Comparison of ENCODE assay signal across 14 cellular contexts in the genomic region with DNA sequence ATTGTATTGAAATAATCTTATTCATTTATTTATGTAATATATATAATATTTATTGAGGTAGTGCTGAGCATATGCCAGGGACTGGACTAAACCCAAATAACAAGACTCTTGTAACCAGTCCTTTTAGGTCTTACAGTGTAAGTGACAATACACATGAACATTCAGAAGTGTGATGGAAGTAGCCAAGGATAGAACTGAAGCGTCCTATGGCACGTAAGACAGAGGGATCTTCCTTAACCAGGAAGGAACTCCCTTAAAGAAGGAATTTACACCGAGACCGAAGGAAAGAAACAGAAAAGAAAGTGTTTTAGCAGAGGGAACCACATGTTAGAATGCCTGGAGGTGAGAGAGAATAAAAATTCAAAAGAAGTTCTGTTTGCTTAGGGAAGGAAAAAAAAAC. TPM values are rescaled to one million over a fixed set of nuclear protein-coding genes. Genes with fewer than 3 reads are reported as not detected.
DNase-seq lines count a peak whose midpoint lies in the region; ATAC-seq, FAIRE-seq and TF ChIP-seq lines count a peak whose summit lies in the region.
"Had no signal": no experiment of that assay in that cellular context is flagged by ENCODE, and none has a peak within 500 bp of the region (broad histone marks: within the 10 kb centered on the region; RNA-seq: fewer than 3 reads in every experiment).

No MANE protein-coding gene starts in this region.

- CTCF ChIA-PET in A549 (lab: Yijun Ruan, JAX) (interaction anchor here (1.4 to 2.4 kb wide), 3 partner anchors 24 to 38 kb away, joined by 4 to 20 read pairs (median 8); a partner anchor contains a TSS), Panc1 (lab: Charles Lee) (no interaction called here)

- intact Hi-C loops in Panc1 (cut with micrococcal nuclease; ENCODE audit: unreplicated experiment): no loop called here

- H3K36me3 ChIP-seq in Panc1 (ENCODE audit: control insufficient read depth, insufficient read depth, low read length): no peaks in the 10 kb centered on the region
- H3K36me3 ChIP-seq: heart right ventricle had no signal

- H3K27ac Mint-ChIP-seq in mesothelial cell of epicardium: peak overlapping the region; percentile 16
- H3K27ac Mint-ChIP-seq: activated CD4-positive, alpha-beta memory T cell treated with anti-CD3 and anti-CD28 coated beads for 36 hours; activated naive CD4-positive, alpha-beta T cell treated with anti-CD3 and anti-CD28 coated beads, Interleukin-2, amount 50 U/mL, for 24 hours; dendritic cell treated with granulocyte-macrophage colony-stimulating factor and Interleukin-4, amounts not matched to agents 40 ng/mL and 50 ng/mL, for 4 days; T-helper 17 cell had no signal

- no peak for FAIRE-seq in A549 (lab: Jason Lieb, UNC)

- TF ChIP-seq CTCF in A549 (IDR thresholded peaks at IDR 0.05): no peak
- no peak for TF ChIP-seq CTCF in Panc1 (IDR thresholded peaks at IDR 0.05)
- TF ChIP-seq CTCF in epithelial cell of proximal tubule (conservative IDR thresholded peaks at IDR 0.05; ENCODE audit: low read depth, low read length): no peak
- TF ChIP-seq CTCF in mesothelial cell of epicardium (IDR thresholded peaks at IDR 0.05; ENCODE audit: unreplicated experiment): no peak

- no peak for TF ChIP-seq POLR2A in A549 (IDR thresholded peaks at IDR 0.05; ENCODE audit: low read length)

- H3K4me2 ChIP-seq in A549: peak overlapping the region; percentile 91

- no peaks in the 10 kb centered on the region for H3K27me3 Mint-ChIP-seq in mesothelial cell of epicardium (ENCODE audit: low read depth)
- H3K27me3 Mint-ChIP-seq: dendritic cell treated with granulocyte-macrophage colony-stimulating factor and Interleukin-4, amounts not matched to agents 40 ng/mL and 50 ng/mL, for 4 days had no signal

- no peaks in the 10 kb centered on the region for H3K27me3 ChIP-seq in Panc1 (ENCODE audit: control insufficient read depth, insufficient read depth, low read length)
- H3K27me3 ChIP-seq: heart right ventricle had no signal

- peaks cover 3% of the 10 kb centered on the region for H3K36me3 Mint-ChIP-seq in mesothelial cell of epicardium
- H3K36me3 Mint-ChIP-seq: activated CD4-positive, alpha-beta memory T cell treated with anti-CD3 and anti-CD28 coated beads for 36 hours; activated naive CD4-positive, alpha-beta T cell treated with anti-CD3 and anti-CD28 coated beads, Interleukin-2, amount 50 U/mL, for 24 hours had no signal

- H3K4me1 ChIP-seq in A549: peaks cover 34% of the 10 kb centered on the region
- H3K4me1 ChIP-seq in Panc1 (ENCODE audit: control insufficient read depth, insufficient read depth, low read length): peaks cover 18% of the 10 kb centered on the region

- ATAC-seq in A549 (peak; percentile 17 to 48; a peak in 5 of 6 replicates), Panc1 (peak; percentile 47; the same call in 1 of the 2 replicates), HG03571 (IDR thresholded peaks at IDR 0.05; ENCODE audit: unreplicated experiment) (no peak), GM19452 (IDR thresholded peaks at IDR 0.05; ENCODE audit: unreplicated experiment) (no peak)
- ATAC-seq: T-helper 17 cell had no signal

- peaks cover 14% of the 10 kb centered on the region for H3K4me1 Mint-ChIP-seq in mesothelial cell of epicardium
- H3K4me1 Mint-ChIP-seq: activated naive CD4-positive, alpha-beta T cell treated with anti-CD3 and anti-CD28 coated beads, Interleukin-2, amount 50 U/mL, for 24 hours had no signal

- POLR2A ChIA-PET in A549 (lab: Yijun Ruan, JAX) (interaction anchor here (1.4 to 2.1 kb wide), 2 partner anchors 24 to 41 kb away, joined by 9 to 27 read pairs; a partner anchor contains a TSS), Panc1 (lab: Charles Lee) (no interaction called here)

- TF ChIP-seq EP300 in A549 (IDR thresholded peaks at IDR 0.05): no peak

- H3K27ac ChIP-seq in A549 (peak overlapping the region; percentile 95 to 97), Panc1 (ENCODE audit: low read length) (peak overlapping the region; percentile 88)

- peaks cover 24% of the 10 kb centered on the region for H3K9me3 ChIP-seq in A549
- no peaks in the 10 kb centered on the region for H3K9me3 ChIP-seq in Panc1 (ENCODE audit: control insufficient read depth, insufficient read depth, low read depth, low read length)

- 0% methylated on average over 4 of the region's 4 CpGs for WGBS in A549 (ENCODE audit: missing lambda C conversion rate)

- no peak for TF ChIP-seq RAD21 in A549 (conservative IDR thresholded peaks at IDR 0.05 in 1 of 2, IDR thresholded peaks at IDR 0.05 in 1 of 2)

- no TSS peak for BruUV-seq in Panc1 (replicated peaks; lab: Mats Ljungman, UMichigan)

- H3K4me3 ChIP-seq in A549 (peak overlapping the region; percentile 27; the same call in 1 of the 3 replicates), Panc1 (ENCODE audit: low read depth in 2 of 2, low read length in 2 of 2) (peak overlapping the region in 1 of 2 experiments; percentile 42; a peak in 2 of 4 replicates), epithelial cell of proximal tubule (ENCODE audit: low read depth, low read length) (peak overlapping the region; percentile 38)
- H3K4me3 ChIP-seq: heart right ventricle had no signal

- peak in 1 of 2 experiments; percentile 66 for DNase-seq in A549 (ENCODE audit: low read depth in 1 of 2, low spot score in 1 of 2)
- DNase-seq in Panc1 (ENCODE audit: low read depth, low spot score): no peak
- no peak for DNase-seq in epithelial cell of proximal tubule (ENCODE audit: low read depth)
- DNase-seq in mesothelial cell of epicardium (ENCODE audit: low spot score in 2 of 2, unreplicated experiment in 2 of 2): no peak
- no peak for DNase-seq in activated naive CD4-positive, alpha-beta T cell treated with anti-CD3 and anti-CD28 coated beads, Interleukin-2, amount 50 U/mL, for 16 hours
- no peak for DNase-seq in NCI-H446 (lab: John Stamatoyannopoulos, UW)
- DNase-seq: activated CD4-positive, alpha-beta memory T cell treated with anti-CD3 and anti-CD28 coated beads for 36 hours; heart right ventricle; NCI-H1930; T-helper 17 cell had no signal

- no peak overlapping the region for H3K4me3 Mint-ChIP-seq in mesothelial cell of epicardium
- H3K4me3 Mint-ChIP-seq: activated CD4-positive, alpha-beta memory T cell treated with anti-CD3 and anti-CD28 coated beads for 36 hours; activated naive CD4-positive, alpha-beta T cell treated with anti-CD3 and anti-CD28 coated beads, Interleukin-2, amount 50 U/mL, for 24 hours; dendritic cell treated with granulocyte-macrophage colony-stimulating factor and Interleukin-4, amounts not matched to agents 40 ng/mL and 50 ng/mL, for 4 days; T-helper 17 cell had no signal

- in situ Hi-C loops in Panc1 (cut with HindIII; ENCODE audit: low pct_unique_long_range_greater_than_20kb, low sequenced_read_pairs): no loop called here

- H3K9me3 Mint-ChIP-seq in mesothelial cell of epicardium: peaks cover 27% of the 10 kb centered on the region
- H3K9me3 Mint-ChIP-seq: activated naive CD4-positive, alpha-beta T cell treated with anti-CD3 and anti-CD28 coated beads, Interleukin-2, amount 50 U/mL, for 24 hours had no signal

TF ChIP-seq in A549, 52 proteins besides CTCF, POLR2A, EP300 and RAD21:
- no peak for TF ChIP-seq CBX8 (IDR thresholded peaks at IDR 0.05)
- TF ChIP-seq MAFK (IDR thresholded peaks at IDR 0.05; ENCODE audit: partially characterized antibody): no peak
- peak; percentile 49; the same call in 1 of the 2 replicates for TF ChIP-seq HOXB13 (CRISPR knock-in tag; IDR thresholded peaks at IDR 0.05; ENCODE audit: low read depth)
- no peak for TF ChIP-seq NR3C1 (IDR thresholded peaks at IDR 0.05)
- TF ChIP-seq FOSB (CRISPR knock-in tag; IDR thresholded peaks at IDR 0.05): 0 out of 2 replicates have a peak, but pooled peaks have one; percentile 24
- TF ChIP-seq, protein P1, sequence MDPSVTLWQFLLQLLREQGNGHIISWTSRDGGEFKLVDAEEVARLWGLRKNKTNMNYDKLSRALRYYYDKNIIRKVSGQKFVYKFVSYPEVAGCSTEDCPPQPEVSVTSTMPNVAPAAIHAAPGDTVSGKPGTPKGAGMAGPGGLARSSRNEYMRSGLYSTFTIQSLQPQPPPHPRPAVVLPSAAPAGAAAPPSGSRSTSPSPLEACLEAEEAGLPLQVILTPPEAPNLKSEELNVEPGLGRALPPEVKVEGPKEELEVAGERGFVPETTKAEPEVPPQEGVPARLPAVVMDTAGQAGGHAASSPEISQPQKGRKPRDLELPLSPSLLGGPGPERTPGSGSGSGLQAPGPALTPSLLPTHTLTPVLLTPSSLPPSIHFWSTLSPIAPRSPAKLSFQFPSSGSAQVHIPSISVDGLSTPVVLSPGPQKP (IDR thresholded peaks at IDR 0.05; ENCODE audit: low read depth, low read length): no peak
- no peak for TF ChIP-seq ZFP36 (IDR thresholded peaks at IDR 0.05; ENCODE audit: borderline replicate concordance, partially characterized antibody)
- TF ChIP-seq HOXA7 (CRISPR knock-in tag; IDR thresholded peaks at IDR 0.05): peak; percentile 33; the same call in 1 of the 2 replicates
- TF ChIP-seq KDM5A (IDR thresholded peaks at IDR 0.05): no peak

RNA-seq across cellular contexts. Expression of a gene that starts 23.6 kb away (rescaled TPM):
- 97.0 and 142 TPM in 2 replicates for polyA plus RNA-seq in A549 (2011; rRNA removed)
- polyA plus RNA-seq in A549 (2012; cell fraction: cytosol; rRNA removed): 32.0 and 37.0 TPM in 2 replicates
- 36.3 and 48.3 TPM in 2 replicates for polyA plus RNA-seq in A549 (2012; cell fraction: nucleus; rRNA removed)
- polyA plus RNA-seq in A549 (2017; fragmentation: RNase III; extraction: RNeasy Plus Mini Kit Qiagen cat#74134 plus additional on column Dnase treatment): 33.7 to 48.0 TPM (median 33.9 TPM) in 3 replicates
- 76.6 and 88.4 TPM in 2 replicates for polyA minus RNA-seq in A549 (2011; rRNA and poly(A)+ RNA removed)
- 30.9 TPM for total RNA-seq in Panc1 (2021; ENCODE audit: unreplicated experiment)
- polyA plus RNA-seq in Panc1 (2012; ENCODE audit: insufficient read length): 16.9 TPM
- total RNA-seq in epithelial cell of proximal tubule: 155 and 169 TPM in 2 replicates
- total RNA-seq in mesothelial cell of epicardium: 11.4 to 12.8 TPM (median 11.4 TPM) in 3 replicates
- total RNA-seq: T-helper 17 cell had no signal

RNA-seq across cellular contexts. Expression of a gene that starts 42.1 kb away (rescaled TPM):
- polyA plus RNA-seq in A549 (2011; rRNA removed) (0.50 and 0.66 TPM in 2 replicates), A549 (2017; fragmentation: RNase III; extraction: RNeasy Plus Mini Kit Qiagen cat#74134 plus additional on column Dnase treatment) (0.16 to 0.29 TPM (median 0.21 TPM) in 3 replicates)
- polyA plus RNA-seq in A549 (2012; cell fraction: cytosol; rRNA removed): 0.04 TPM in 2 replicates
- polyA plus RNA-seq in A549 (2012; cell fraction: nucleus; rRNA removed): not detected in 2 replicates
- polyA minus RNA-seq in A549 (2011; rRNA and poly(A)+ RNA removed): 0.10 and 0.70 TPM in 2 replicates
- total RNA-seq in Panc1 (2021; ENCODE audit: unreplicated experiment) (not detected), epithelial cell of proximal tubule (8.5 and 29.7 TPM in 2 replicates), mesothelial cell of epicardium (0.07 to 0.20 TPM (median 0.11 TPM) in 3 replicates)
- polyA plus RNA-seq in Panc1 (2012; ENCODE audit: insufficient read length): not detected
- total RNA-seq: activated CD4-positive, alpha-beta memory T cell treated with anti-CD3 and anti-CD28 coated beads for 36 hours; heart right ventricle; T-helper 17 cell had no signal
- polyA plus RNA-seq: heart right ventricle had no signal

Comparison
In these comparisons a context has a peak if more than half of its experiments do, and no peak if none do; other contexts are left out.
1. ATAC-seq: peak in A549 (2 of 2) and Panc1 (single experiment); none in HG03571 (single experiment) and GM19452 (single experiment).